ENCODE assay signal across 5 cellular contexts in the genomic region with DNA sequence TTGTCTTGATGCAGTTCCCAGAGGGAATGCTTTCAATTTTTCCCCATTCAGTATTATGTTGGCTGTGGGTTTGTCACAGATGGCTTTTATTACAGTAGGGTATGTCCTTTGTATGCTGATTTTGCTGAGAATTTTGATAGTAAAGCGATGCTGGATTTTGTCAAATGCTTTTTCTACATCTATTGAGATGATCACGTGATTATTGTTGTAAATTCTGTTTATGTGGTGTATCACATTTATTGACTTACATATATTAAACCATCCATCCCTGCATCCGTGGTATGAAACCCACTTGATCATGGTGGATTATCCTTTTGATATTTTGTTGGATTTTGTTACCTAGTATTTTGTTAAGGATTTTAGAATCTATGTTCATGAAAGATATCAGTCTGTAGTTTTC.
DNase-seq lines count a peak whose midpoint lies in the region; ATAC-seq, FAIRE-seq and TF ChIP-seq lines count a peak whose summit lies in the region.
"Not testable (repeated sequence)": the region's sequence is repeated elsewhere in the genome, so short reads cannot be mapped to it uniquely, and the experiment has no call there.

No MANE protein-coding gene starts in this region.

- 44% methylated on average over 3 of the region's 3 CpGs for WGBS in GM12878 (ENCODE audit: insufficient coverage, insufficient replicate concordance, low lambda C conversion rate, missing lambda C conversion rate)
- WGBS in K562 (ENCODE audit: insufficient coverage, low coverage, missing lambda C conversion rate) = 37% methylated on average over 3 of the region's 3 CpGs
- 38% methylated on average over 3 of the region's 3 CpGs for WGBS in HepG2 (ENCODE audit: low lambda C conversion rate)
- WGBS in pancreas, 2 donors = 75 to 91% methylated on average over 3 of the region's 3 CpGs

- not testable (repeated sequence) for FAIRE-seq in GM12878 (lab: Jason Lieb, UNC); K562 (lab: Jason Lieb, UNC); HepG2 (lab: Jason Lieb, UNC)
- peak; percentile 41 for FAIRE-seq in pancreas (lab: Jason Lieb, UNC)

- ATAC-seq in GM12878, K562, HepG2, pancreas: not testable (repeated sequence)

- H3K4me3 ChIP-seq in Karpas-422 (ENCODE audit: low read length); GM12878; K562; HepG2 (replicated peaks in 1 of 3; ENCODE audit: insufficient read depth in 1 of 3, low read depth in 2 of 3, low read length in 3 of 3); pancreas: not testable (repeated sequence)

- in situ Hi-C loops in GM12878 (cut with MboI); K562 (cut with MboI); HepG2 (cut with HindIII; ENCODE audit: extremely low pct_ligation_motif_present, low pct_unique_long_range_greater_than_20kb): not testable (repeated sequence)

- BruUV-seq in GM12878 (replicated peaks; lab: Mats Ljungman, UMichigan); K562 (replicated peaks; lab: Mats Ljungman, UMichigan); HepG2 (replicated peaks; lab: Mats Ljungman, UMichigan): not testable (repeated sequence)

- not testable (repeated sequence) for H4K20me1 ChIP-seq in Karpas-422 (ENCODE audit: insufficient read depth, low read depth, low read length); GM12878 (ENCODE audit: control insufficient read depth, insufficient read depth); K562 (replicated peaks; ENCODE audit: control insufficient read depth, insufficient read depth, low read length); HepG2 (ENCODE audit: insufficient read depth, low read length)

- RAD21 ChIA-PET in GM12878 (lab: Charles Lee; ENCODE audit: unreplicated experiment) = not testable (repeated sequence)

- not testable (repeated sequence) for DNase-seq in Karpas-422; GM12878 (ENCODE audit: low read depth, low spot score); K562 (ENCODE audit: extremely low read depth in 1 of 4, low spot score in 3 of 4); HepG2 (ENCODE audit: low spot score); pancreas

- not testable (repeated sequence) for H3K4me2 ChIP-seq in Karpas-422 (ENCODE audit: low read depth, low read length, poor library complexity, severe bottlenecking); GM12878 (ENCODE audit: control insufficient read depth, insufficient read depth); K562 (ENCODE audit: insufficient read depth, low read length); HepG2 (ENCODE audit: low read depth, low read length)

- TF ChIP-seq CTCF in GM12878 (IDR thresholded peaks at IDR 0.05 in 2 of 3, conservative IDR thresholded peaks at IDR 0.05 in 1 of 3; ENCODE audit: control insufficient read depth in 2 of 3, extremely low read depth in 1 of 3, insufficient read depth in 1 of 3, low read depth in 3 of 3, low read length in 3 of 3); K562 (IDR thresholded peaks at IDR 0.05 in 2 of 3, conservative IDR thresholded peaks at IDR 0.05 in 1 of 3; ENCODE audit: insufficient read depth in 2 of 3, low read depth in 1 of 3, low read length in 3 of 3); HepG2 (CRISPR knock-in tag; IDR thresholded peaks at IDR 0.05); pancreas (IDR thresholded peaks at IDR 0.05): not testable (repeated sequence)

- H3K4me1 ChIP-seq in Karpas-422 (ENCODE audit: low read length) = peaks cover 29% of the 10 kb centered on the region
- not testable (repeated sequence) for H3K4me1 ChIP-seq in GM12878 (ENCODE audit: control insufficient read depth, insufficient read depth, low read length); K562 (replicated peaks in 1 of 2; ENCODE audit: control insufficient read depth in 2 of 2, insufficient read depth in 2 of 2, low read length in 2 of 2); HepG2 (ENCODE audit: insufficient read depth, low read length); pancreas

- H3K27ac ChIP-seq in Karpas-422 (ENCODE audit: low read length); GM12878 (ENCODE audit: control insufficient read depth, insufficient read depth); K562 (ENCODE audit: extremely low read depth, low read depth, low read length); HepG2 (ENCODE audit: extremely low read length, insufficient read depth, low read length); pancreas: not testable (repeated sequence)

- CTCF ChIA-PET in GM12878 (lab: Yijun Ruan, JAX); K562 (lab: Yijun Ruan, JAX; ENCODE audit: low intra/inter-chr PET ratio); HepG2 (lab: Yijun Ruan, JAX; ENCODE audit: low intra/inter-chr PET ratio, low total read pairs): not testable (repeated sequence)

- not testable (repeated sequence) for TF ChIP-seq POLR2A in GM12878 (IDR thresholded peaks at IDR 0.05; ENCODE audit: low read depth, low read length); K562 (conservative IDR thresholded peaks at IDR 0.05); HepG2 (IDR thresholded peaks at IDR 0.05; ENCODE audit: insufficient read depth in 1 of 2, low read depth in 2 of 2, low read length in 2 of 2)

- not testable (repeated sequence) for H3K27me3 ChIP-seq in Karpas-422 (ENCODE audit: low read length); GM12878 (replicated peaks in 1 of 2; ENCODE audit: control insufficient read depth in 2 of 2, insufficient read depth in 2 of 2, low read length in 1 of 2); K562 (ENCODE audit: control insufficient read depth in 2 of 2, insufficient read depth in 2 of 2, low read length in 2 of 2); HepG2 (ENCODE audit: control insufficient read depth in 1 of 2, insufficient read depth in 2 of 2, low read length in 2 of 2); pancreas

- H2AFZ ChIP-seq in Karpas-422 (ENCODE audit: low read length) = peak overlapping the region; percentile 93
- H2AFZ ChIP-seq in GM12878 (ENCODE audit: control insufficient read depth, low read depth, low read length); K562 (ENCODE audit: low read depth, low read length); HepG2 (ENCODE audit: low read length): not testable (repeated sequence)

- SMC1A ChIA-PET in GM12878 (lab: Charles Lee; ENCODE audit: uncharacterized antibody, unreplicated experiment) = not testable (repeated sequence)

- TF ChIP-seq RAD21 in GM12878 (IDR thresholded peaks at IDR 0.05; ENCODE audit: insufficient read depth, low read depth, low read length); K562 (CRISPR knock-in tag; conservative IDR thresholded peaks at IDR 0.05 in 1 of 2, IDR thresholded peaks at IDR 0.05 in 1 of 2); HepG2 (CRISPR knock-in tag; IDR thresholded peaks at IDR 0.05): not testable (repeated sequence)

- H3K36me3 ChIP-seq in Karpas-422 (ENCODE audit: insufficient read depth, low read length); GM12878 (ENCODE audit: control insufficient read depth in 2 of 2, insufficient read depth in 2 of 2, low read length in 1 of 2); K562 (ENCODE audit: control insufficient read depth, insufficient read depth, low read length); HepG2 (replicated peaks in 1 of 2; ENCODE audit: control insufficient read depth in 1 of 2, insufficient read depth in 2 of 2, low read length in 2 of 2); pancreas: not testable (repeated sequence)

- POLR2A ChIA-PET in GM12878 (lab: Charles Lee); K562 (lab: Yijun Ruan, JAX); HepG2 (lab: Yijun Ruan, JAX): not testable (repeated sequence)

- intact Hi-C loops in GM12878 (cut with micrococcal nuclease; ENCODE audit: unreplicated experiment); K562 (cut with micrococcal nuclease); HepG2 (cut with micrococcal nuclease; ENCODE audit: unreplicated experiment); pancreas (cut with DNase I): not testable (repeated sequence)

- not testable (repeated sequence) for TF ChIP-seq EP300 in GM12878 (IDR thresholded peaks at IDR 0.05; ENCODE audit: borderline replicate concordance in 1 of 2, control insufficient read depth in 1 of 2, low read depth in 2 of 2, low read length in 2 of 2); K562 (IDR thresholded peaks at IDR 0.05; ENCODE audit: low read length); HepG2 (IDR thresholded peaks at IDR 0.05; ENCODE audit: low read depth in 2 of 2, low read length in 2 of 2); HepG2 (CRISPR knock-in tag; IDR thresholded peaks at IDR 0.05; ENCODE audit: borderline replicate concordance)

- not testable (repeated sequence) for H3K79me2 ChIP-seq in Karpas-422 (ENCODE audit: low read length); GM12878 (ENCODE audit: control insufficient read depth, insufficient read depth, low read length); K562 (ENCODE audit: control insufficient read depth, insufficient read depth, low read length); HepG2 (ENCODE audit: insufficient read depth, low read length)

- not testable (repeated sequence) for H3K9me1 ChIP-seq in K562 (ENCODE audit: control insufficient read depth, insufficient read depth, low read length)

- H3K9me2 ChIP-seq in Karpas-422 (replicated peaks; ENCODE audit: insufficient read depth, low read length) = not testable (repeated sequence)

- not testable (repeated sequence) for H3K9me3 ChIP-seq in Karpas-422 (ENCODE audit: low read length); GM12878 (replicated peaks; ENCODE audit: control insufficient read depth, insufficient read depth, low read length); K562 (replicated peaks; ENCODE audit: control insufficient read depth, insufficient read depth, low read depth, low read length); HepG2 (ENCODE audit: low read length); pancreas

- not testable (repeated sequence) for H3K9ac ChIP-seq in Karpas-422 (ENCODE audit: low read length); GM12878 (ENCODE audit: control insufficient read depth, insufficient read depth, low read length); K562 (ENCODE audit: insufficient read depth in 1 of 2, low read depth in 2 of 2, low read length in 2 of 2); HepG2 (ENCODE audit: insufficient read depth, low read depth, low read length)
